Comparison of ENCODE assay signal across 9 cellular contexts in the genomic region with DNA sequence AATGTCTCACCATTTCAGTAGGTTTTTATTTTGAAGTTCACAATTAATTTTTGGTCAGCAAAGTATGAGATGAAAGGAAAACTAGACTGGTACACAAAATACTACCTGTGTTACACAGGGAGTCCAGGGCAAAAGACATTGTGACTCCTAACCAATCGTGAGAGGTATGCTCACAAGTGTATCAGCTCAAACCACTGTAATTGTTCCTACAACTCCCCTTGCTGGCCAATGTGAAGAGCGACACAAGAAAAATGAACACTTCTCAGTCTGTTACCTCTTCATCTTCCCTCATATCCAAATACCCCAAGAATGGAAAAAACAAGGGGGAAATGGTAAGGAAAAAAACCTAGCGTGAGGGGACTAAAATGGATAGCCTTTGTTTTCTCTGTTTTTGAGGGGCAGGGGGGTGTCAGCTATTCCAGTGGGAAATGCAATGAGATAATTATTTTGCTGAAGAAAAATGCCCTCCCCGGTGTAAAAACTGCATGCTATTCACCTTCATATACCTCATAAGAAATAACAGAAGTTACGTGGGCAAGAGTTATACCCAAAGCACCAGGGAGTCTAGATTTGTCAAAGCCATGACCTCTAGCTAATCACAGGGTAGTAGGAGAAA. TPM values are rescaled to one million over a fixed set of nuclear protein-coding genes. Genes with fewer than 3 reads are reported as not detected.
DNase-seq lines count a peak whose midpoint lies in the region; ATAC-seq and TF ChIP-seq lines count a peak whose summit lies in the region.
"Had no signal": no experiment of that assay in that cellular context is flagged by ENCODE, and none has a peak within 500 bp of the region (broad histone marks: within the 10 kb centered on the region; RNA-seq: fewer than 3 reads in every experiment).

No MANE protein-coding gene starts in this region.

- H3K4me3 ChIP-seq in BJ (ENCODE audit: low read depth, low read length): no peak overlapping the region
- H3K4me3 ChIP-seq in mesenchymal stem cell (ENCODE audit: insufficient read depth in 1 of 2, low read depth in 1 of 2, low read length in 2 of 2): no peak overlapping the region

- H3K79me1 ChIP-seq in mesenchymal stem cell (replicated peaks; ENCODE audit: low read length, poor library complexity, severe bottlenecking): no peaks in the 10 kb centered on the region

- H3K4me1 ChIP-seq in mesenchymal stem cell (ENCODE audit: control insufficient read depth, insufficient read depth, low read depth, low read length): peaks cover 2% of the 10 kb centered on the region

- TF ChIP-seq CTCF in BJ (IDR thresholded peaks at IDR 0.05; ENCODE audit: insufficient read depth, low read depth, low read length) (peak; percentile 62), brain (conservative IDR thresholded peaks at IDR 0.05) (peak; percentile 52 to 68)

- H3K9me3 Mint-ChIP-seq in brain: no peaks in the 10 kb centered on the region
- no peaks in the 10 kb centered on the region for H3K9me3 Mint-ChIP-seq in activated T-cell treated with anti-CD3 and anti-CD28 coated beads, Interleukin-2, amount 50 U/mL, for 24 hours
- H3K9me3 Mint-ChIP-seq: IgD-negative memory B cell had no signal

- H3K36me3 ChIP-seq in BJ (ENCODE audit: control insufficient read depth, insufficient read depth, low read length): no peaks in the 10 kb centered on the region
- H3K36me3 ChIP-seq in mesenchymal stem cell (ENCODE audit: control insufficient read depth in 1 of 2, insufficient read depth in 2 of 2, low read depth in 1 of 2, low read length in 2 of 2): no peaks in the 10 kb centered on the region

- H2BK5ac ChIP-seq in mesenchymal stem cell (ENCODE audit: low read depth, low read length, poor library complexity, severe bottlenecking): no peak overlapping the region

- H3K18ac ChIP-seq in mesenchymal stem cell (ENCODE audit: low read depth in 1 of 2, low read length in 2 of 2): no peak overlapping the region

- no peak overlapping the region for H4K8ac ChIP-seq in mesenchymal stem cell (ENCODE audit: low read length)

- H3K36me3 Mint-ChIP-seq in brain: no peaks in the 10 kb centered on the region
- H3K36me3 Mint-ChIP-seq in activated T-cell treated with anti-CD3 and anti-CD28 coated beads, Interleukin-2, amount 50 U/mL, for 24 hours (ENCODE audit: low read depth): no peaks in the 10 kb centered on the region
- H3K36me3 Mint-ChIP-seq: IgD-negative memory B cell had no signal

- no peak overlapping the region for H3K14ac ChIP-seq in mesenchymal stem cell (ENCODE audit: low read length in 2 of 2)

- no peak overlapping the region for H2AK5ac ChIP-seq in mesenchymal stem cell (ENCODE audit: low read length, severe bottlenecking)

- no peak overlapping the region for H2BK15ac ChIP-seq in mesenchymal stem cell (ENCODE audit: low read depth, poor library complexity, severe bottlenecking)

- no peak overlapping the region for H3K9ac ChIP-seq in mesenchymal stem cell (ENCODE audit: low read length)

- H3K4ac ChIP-seq in mesenchymal stem cell (ENCODE audit: low read depth in 1 of 2, low read length in 2 of 2): no peak overlapping the region

- no peak overlapping the region for H3K23ac ChIP-seq in mesenchymal stem cell (ENCODE audit: low read length in 2 of 2)

- POLR2A ChIA-PET in BJ (lab: Charles Lee): no interaction called here

- no peak overlapping the region for H2BK120ac ChIP-seq in mesenchymal stem cell (ENCODE audit: low read depth, low read length)

- ATAC-seq in GM18517 (IDR thresholded peaks at IDR 0.05; ENCODE audit: unreplicated experiment) (peak; percentile 61), HG03039 (IDR thresholded peaks at IDR 0.05; ENCODE audit: unreplicated experiment) (peak; percentile 65)

- H2AFZ ChIP-seq in mesenchymal stem cell (ENCODE audit: low read depth, low read length): no peak overlapping the region

- CTCF ChIA-PET in BJ (lab: Yijun Ruan, JAX): interaction anchor here (0.6 to 2.9 kb wide), 12 partner anchors 9 to 663 kb away, joined by 3 to 16 read pairs (median 3); a partner anchor contains a TSS

- peaks cover 4% of the 10 kb centered on the region for H3K27me3 ChIP-seq in BJ (ENCODE audit: control insufficient read depth, insufficient read depth, low read length)
- H3K27me3 ChIP-seq in mesenchymal stem cell (ENCODE audit: control insufficient read depth in 1 of 2, insufficient read depth in 1 of 2, low read length in 2 of 2): no peaks in the 10 kb centered on the region

- no peak overlapping the region for H3K4me3 Mint-ChIP-seq in brain
- no peak overlapping the region for H3K4me3 Mint-ChIP-seq in activated T-cell treated with anti-CD3 and anti-CD28 coated beads, Interleukin-2, amount 50 U/mL, for 24 hours
- H3K4me3 Mint-ChIP-seq: IgD-negative memory B cell had no signal

- whole genome bisulfite sequencing in mesenchymal stem cell: 38% methylated on average over 2 of the region's 5 CpGs

- H3K4me2 ChIP-seq in mesenchymal stem cell (ENCODE audit: low read length, poor library complexity, severe bottlenecking): no peak overlapping the region

- no peak overlapping the region for H4K91ac ChIP-seq in mesenchymal stem cell (ENCODE audit: low read length)

- DNase-seq in BJ (ENCODE audit: low read depth) (no peak), NCI-H226 (peak; percentile 47), mesenchymal stem cell (peak; percentile 63)
- DNase-seq in effector CD8-positive, alpha-beta T cell (lab: John Stamatoyannopoulos, UW): no peak
- no peak for DNase-seq in activated T-cell treated with anti-CD3 and anti-CD28 coated beads, Interleukin-2, amount 50 U/mL, for 24 hours

- H3K27ac Mint-ChIP-seq in brain: peak overlapping the region in 3 of 5 experiments; percentile 83 to 91 (median 91)
- no peak overlapping the region for H3K27ac Mint-ChIP-seq in activated T-cell treated with anti-CD3 and anti-CD28 coated beads, Interleukin-2, amount 50 U/mL, for 24 hours
- H3K27ac Mint-ChIP-seq: IgD-negative memory B cell had no signal

- no peak overlapping the region for H3K27ac ChIP-seq in mesenchymal stem cell (ENCODE audit: low read length, poor library complexity, severe bottlenecking)

- no peak overlapping the region for H2BK12ac ChIP-seq in mesenchymal stem cell (ENCODE audit: low read length in 2 of 2)

- H3K4me1 Mint-ChIP-seq in brain: peaks cover 15% of the 10 kb centered on the region
- peaks cover 26% of the 10 kb centered on the region for H3K4me1 Mint-ChIP-seq in activated T-cell treated with anti-CD3 and anti-CD28 coated beads, Interleukin-2, amount 50 U/mL, for 24 hours (ENCODE audit: low read depth)

- no peaks in the 10 kb centered on the region for H3K9me3 ChIP-seq in mesenchymal stem cell (ENCODE audit: control insufficient read depth, low read length)

- no peaks in the 10 kb centered on the region for H3K27me3 Mint-ChIP-seq in brain
- H3K27me3 Mint-ChIP-seq in activated T-cell treated with anti-CD3 and anti-CD28 coated beads, Interleukin-2, amount 50 U/mL, for 24 hours: peaks cover 2% of the 10 kb centered on the region

RNA-seq across cellular contexts. Expression of a gene that starts 30.6 kb away (rescaled TPM):
- 0.16 and 0.18 TPM in 2 replicates for polyA plus RNA-seq in BJ (2011; rRNA removed)
- 0.14 TPM in 1 of 2 replicates, not detected in the other for polyA minus RNA-seq in BJ (2011; rRNA and poly(A)+ RNA removed)
- polyA plus RNA-seq in brain (ENCODE audit: insufficient read depth, low read depth, low replicate concordance): 6.9 TPM
- polyA plus RNA-seq in mesenchymal stem cell (2013, experiment 1 of 2): 1.7 TPM
- polyA plus RNA-seq in mesenchymal stem cell (2013, experiment 2 of 2): 1.9 TPM

Comparison
In these comparisons a context has a peak if more than half of its experiments do, and no peak if none do; other contexts are left out.
1. DNase-seq: peak in NCI-H226 (single experiment) and mesenchymal stem cell (single experiment); none in BJ (single experiment), effector CD8-positive, alpha-beta T cell (single experiment) and activated T-cell treated with anti-CD3 and anti-CD28 coated beads, Interleukin-2, amount 50 U/mL, for 24 hours (single experiment).